In genomic region chr5:173941758-173942401, GRCh38 we compare ENCODE assay signal across 3 cellular contexts.
TF ChIP-seq lines count a peak whose summit lies in the region.

No MANE protein-coding gene starts in this region.

TF ChIP-seq in HEK293, 187 proteins besides CTCF, POLR2A, EP300 and RAD21:
- TF ChIP-seq MZF1 (tag by site-specific recombination; IDR thresholded peaks at IDR 0.05; ENCODE audit: borderline replicate concordance) (peak; percentile 69; the same call in 1 of the 2 replicates), ZSCAN4 (tag by site-specific recombination; IDR thresholded peaks at IDR 0.05) (no peak), ZSCAN16 (tag by site-specific recombination; IDR thresholded peaks at IDR 0.05) (no peak), IKZF3 (tag by site-specific recombination; IDR thresholded peaks at IDR 0.05) (no peak), ZBTB8A (tag by site-specific recombination; IDR thresholded peaks at IDR 0.05) (no peak), ZNF555 (tag by site-specific recombination; conservative IDR thresholded peaks at IDR 0.05) (no peak), ZNF184 (tag by site-specific recombination; IDR thresholded peaks at IDR 0.05) (no peak), ZNF2 (tag by site-specific recombination; IDR thresholded peaks at IDR 0.05) (no peak), ZBTB20 (tag by site-specific recombination; IDR thresholded peaks at IDR 0.05) (peak; percentile 38; the same call in 1 of the 2 replicates), ZNF274 (IDR thresholded peaks at IDR 0.05; ENCODE audit: low read length) (no peak), ZNF274 (tag by site-specific recombination; IDR thresholded peaks at IDR 0.05; ENCODE audit: borderline replicate concordance) (no peak)

TF ChIP-seq in K562, 482 proteins besides CTCF, POLR2A, EP300 and RAD21:
- no peak for TF ChIP-seq NR1H2 (CRISPR knock-in tag; IDR thresholded peaks at IDR 0.05)
TF ChIP-seq in K562: peak in this region for 0.

TF ChIP-seq in SK-N-SH, 30 proteins besides CTCF, POLR2A, EP300 and RAD21:
- TF ChIP-seq EZH2phosphoT487 (IDR thresholded peaks at IDR 0.05; ENCODE audit: borderline replicate concordance, low read depth) = no peak
- no peak for TF ChIP-seq SMC3 (IDR thresholded peaks at IDR 0.05; ENCODE audit: low read depth, low read length)
- no peak for TF ChIP-seq REST (IDR thresholded peaks at IDR 0.05; ENCODE audit: low read depth, low read length)
- TF ChIP-seq GATA2 (CRISPR knock-in tag; IDR thresholded peaks at IDR 0.05) = no peak
- no peak for TF ChIP-seq NRF1 (IDR thresholded peaks at IDR 0.05; ENCODE audit: low read depth, low read length)
- TF ChIP-seq RCOR1 (IDR thresholded peaks at IDR 0.05; ENCODE audit: low read length) = no peak
- no peak for TF ChIP-seq TAF1 (IDR thresholded peaks at IDR 0.05; ENCODE audit: borderline replicate concordance, low read depth, low read length)
- TF ChIP-seq NFIC (IDR thresholded peaks at IDR 0.05; ENCODE audit: borderline replicate concordance) = no peak
- TF ChIP-seq USF2 (IDR thresholded peaks at IDR 0.05; ENCODE audit: borderline replicate concordance, low read depth, low read length) = no peak
- no peak for TF ChIP-seq MEF2A (IDR thresholded peaks at IDR 0.05; ENCODE audit: borderline replicate concordance, low read depth)
- TF ChIP-seq ELF1 (IDR thresholded peaks at IDR 0.05) = no peak
- no peak for TF ChIP-seq ZBTB33 (IDR thresholded peaks at IDR 0.05; ENCODE audit: borderline replicate concordance, low read depth)
- no peak for TF ChIP-seq POLR2AphosphoS5 (IDR thresholded peaks at IDR 0.05; ENCODE audit: low read depth, low read length)
- no peak for TF ChIP-seq CHD2 (IDR thresholded peaks at IDR 0.05; ENCODE audit: low read length, partially characterized antibody)
- no peak for TF ChIP-seq FOXM1 (IDR thresholded peaks at IDR 0.05; ENCODE audit: low read depth)
- TF ChIP-seq TEAD4 (IDR thresholded peaks at IDR 0.05; ENCODE audit: borderline replicate concordance, insufficient read depth) = no peak
- TF ChIP-seq YY1 (IDR thresholded peaks at IDR 0.05; ENCODE audit: low read depth) = no peak
- TF ChIP-seq FOSL2 (IDR thresholded peaks at IDR 0.05; ENCODE audit: borderline replicate concordance, low read depth) = no peak
